Comparison of ENCODE assay signal across 13 cellular contexts in genomic region chr17:72720494-72720825, GRCh38.
"Had no signal": no experiment of that assay in that cellular context is flagged by ENCODE, and none has a peak within 500 bp of the region (broad histone marks: within the 10 kb centered on the region; RNA-seq: fewer than 3 reads in every experiment).

No MANE protein-coding gene starts in this region.

- DNase-seq: activated CD4-positive, alpha-beta T cell treated with anti-CD3 and anti-CD28 coated beads for 1 hour; activated gamma-delta T cell; esophagus squamous epithelium; foreskin fibroblast; mammary epithelial cell; nephron progenitor cell; sigmoid colon; stimulated activated naive CD4-positive, alpha-beta T cell treated with Interleukin-2 at 50 U/mL for 16 hours; SW 1271; T1000 had no signal

- H3K27me3 ChIP-seq: cardiac muscle cell, esophagus squamous epithelium, sigmoid colon, suprapubic skin had no signal

- H3K9me3 Mint-ChIP-seq: nephron progenitor cell had no signal

- H3K36me3 Mint-ChIP-seq: type B pancreatic cell had no signal

- H3K27me3 Mint-ChIP-seq: type B pancreatic cell had no signal

- H3K9me3 ChIP-seq: esophagus squamous epithelium, sigmoid colon, suprapubic skin had no signal

- H3K4me3 Mint-ChIP-seq: nephron progenitor cell, type B pancreatic cell had no signal

- H3K4me3 ChIP-seq: cardiac muscle cell, esophagus squamous epithelium, sigmoid colon, suprapubic skin had no signal

- H3K27ac ChIP-seq: cardiac muscle cell, esophagus squamous epithelium, sigmoid colon, suprapubic skin had no signal

- H3K36me3 ChIP-seq: cardiac muscle cell, esophagus squamous epithelium, sigmoid colon, suprapubic skin had no signal

- H3K27ac Mint-ChIP-seq: nephron progenitor cell, type B pancreatic cell had no signal

- H3K4me1 ChIP-seq: sigmoid colon had no signal
